8 cellular contexts compared by ENCODE assay signal in genomic region chr17:81870978-81871386, GRCh38. TPM values are rescaled to one million over a fixed set of nuclear protein-coding genes. Genes with fewer than 3 reads are reported as not detected.
A peak's percentile ranks its signal among the peaks of the same experiment; 100 is the strongest.
DNase-seq lines count a peak whose midpoint lies in the region; ATAC-seq, FAIRE-seq and TF ChIP-seq lines count a peak whose summit lies in the region.

Gene ARHGDIA, minus strand, starts transcription at chr17:81871337. Its CDS starts 1,407 bp downstream, at chr17:81869930.

- peak; percentile 44 for ATAC-seq in HG03460 (IDR thresholded peaks at IDR 0.05; ENCODE audit: unreplicated experiment)

- peaks cover 27% of the 10 kb centered on the region for H3K79me2 ChIP-seq in keratinocyte (ENCODE audit: control insufficient read depth, insufficient read depth, low read length)

- no peak for TF ChIP-seq POLR2A in GM12892 (IDR thresholded peaks at IDR 0.05; ENCODE audit: low read depth, low read length)

- no peak for FAIRE-seq in keratinocyte (lab: Jason Lieb, UNC)
- no peak for FAIRE-seq in GM12892 (lab: Jason Lieb, UNC)

- peaks cover 3% of the 10 kb centered on the region for H3K9me1 ChIP-seq in keratinocyte (ENCODE audit: control insufficient read depth, extremely low read depth, insufficient read depth, low read length)

- no peaks in the 10 kb centered on the region for H3K27me3 Mint-ChIP-seq in stimulated activated naive CD8-positive, alpha-beta T cell treated with anti-CD3 and anti-CD28 coated beads, Interleukin-15, Interleukin-2, amounts not matched to agents 100 ng/mL and 50 ng/mL, for 24 hours

- H3K4me3 Mint-ChIP-seq in stimulated activated naive CD8-positive, alpha-beta T cell treated with anti-CD3 and anti-CD28 coated beads, Interleukin-15, Interleukin-2, amounts not matched to agents 100 ng/mL and 50 ng/mL, for 24 hours, result peak within 1 kb of the TSS; percentile 91

- H3K27me3 ChIP-seq in keratinocyte (ENCODE audit: control insufficient read depth, extremely low read depth, insufficient read depth, low read length), result no peaks in the 10 kb centered on the region

- H3K36me3 ChIP-seq in keratinocyte (ENCODE audit: control insufficient read depth in 2 of 2, extremely low read depth in 1 of 2, insufficient read depth in 2 of 2, low read length in 2 of 2), result peaks cover 6 to 16% of the 10 kb centered on the region in 2 experiments

- H3K27ac Mint-ChIP-seq in stimulated activated naive CD8-positive, alpha-beta T cell treated with anti-CD3 and anti-CD28 coated beads, Interleukin-15, Interleukin-2, amounts not matched to agents 100 ng/mL and 50 ng/mL, for 24 hours, result peak within 1 kb of the TSS; percentile 95

- peaks cover 23% of the 10 kb centered on the region for H3K36me3 Mint-ChIP-seq in stimulated activated naive CD8-positive, alpha-beta T cell treated with anti-CD3 and anti-CD28 coated beads, Interleukin-15, Interleukin-2, amounts not matched to agents 100 ng/mL and 50 ng/mL, for 24 hours (ENCODE audit: low read depth)

- H3K27ac ChIP-seq in keratinocyte (ENCODE audit: control insufficient read depth, insufficient read depth, low read length), result peak within 1 kb of the TSS; percentile 94

- H3K9ac ChIP-seq in keratinocyte (ENCODE audit: control insufficient read depth, extremely low read depth, insufficient read depth, low read length), result peak within 1 kb of the TSS; percentile 97

- peaks cover 8% of the 10 kb centered on the region for H4K20me1 ChIP-seq in keratinocyte (ENCODE audit: control insufficient read depth, extremely low read depth, insufficient read depth, low read length)

- peak within 1 kb of the TSS; percentile 88 for H2AFZ ChIP-seq in keratinocyte (ENCODE audit: control insufficient read depth, low read length)

- no peaks in the 10 kb centered on the region for H3K9me3 ChIP-seq in keratinocyte (ENCODE audit: control insufficient read depth, low read depth, low read length)

- DNase-seq in activated CD8-positive, alpha-beta memory T cell treated with anti-CD3 and anti-CD28 coated beads, Interleukin-2, amount 50 U/mL, for 48 hours, result no peak
- no peak for DNase-seq in astrocyte of the spinal cord (ENCODE audit: low read depth, low spot score)
- no peak for DNase-seq in keratinocyte (ENCODE audit: low read depth, low spot score)
- DNase-seq in GM12892 (ENCODE audit: insufficient read length), result no peak
- DNase-seq in T-helper 9 cell, result no peak

- H3K9me3 Mint-ChIP-seq in stimulated activated naive CD8-positive, alpha-beta T cell treated with anti-CD3 and anti-CD28 coated beads, Interleukin-15, Interleukin-2, amounts not matched to agents 100 ng/mL and 50 ng/mL, for 24 hours, result no peaks in the 10 kb centered on the region

- in situ Hi-C loops in astrocyte of the spinal cord (cut with HindIII; ENCODE audit: low sequenced_read_pairs), result no loop called here

- peaks cover 58% of the 10 kb centered on the region for H3K4me1 Mint-ChIP-seq in stimulated activated naive CD8-positive, alpha-beta T cell treated with anti-CD3 and anti-CD28 coated beads, Interleukin-15, Interleukin-2, amounts not matched to agents 100 ng/mL and 50 ng/mL, for 24 hours (ENCODE audit: low read depth)

- POLR2A ChIA-PET in activated CD8-positive, alpha-beta memory T cell treated with anti-CD3 and anti-CD28 coated beads for 36 hours (lab: Charles Lee), result interaction anchor here (1.0 to 3.3 kb wide), 4 partner anchors 10 to 55 kb away, joined by 3 to 28 read pairs (median 12); partner anchors contain the start of genes MCRIP1 and P4HB

- H3K4me1 ChIP-seq in keratinocyte (ENCODE audit: control insufficient read depth, extremely low read depth, insufficient read depth, low read length), result peaks cover 30% of the 10 kb centered on the region

- TF ChIP-seq CTCF in astrocyte of the spinal cord (IDR thresholded peaks at IDR 0.05; ENCODE audit: low read depth, low read length) (no peak), keratinocyte (optimal IDR thresholded peaks at IDR 0.05 in 1 of 3, IDR thresholded peaks at IDR 0.05 in 1 of 3, conservative IDR thresholded peaks at IDR 0.05 in 1 of 3; ENCODE audit: extremely low read depth in 1 of 3, insufficient read depth in 2 of 3, low read length in 3 of 3) (no peak)

- H3K4me2 ChIP-seq in keratinocyte (ENCODE audit: control insufficient read depth, extremely low read depth, insufficient read depth, low read depth, low read length), result peak within 1 kb of the TSS; percentile 94

- dilution Hi-C loops in keratinocyte (cut with MboI; ENCODE audit: extremely low pct_ligation_motif_present, low sequenced_read_pairs), result no loop called here

- peak within 1 kb of the TSS; percentile 81 for H3K4me3 ChIP-seq in astrocyte of the spinal cord (ENCODE audit: low read depth, low read length)
- peak within 1 kb of the TSS; percentile 79 to 94 (median 91) for H3K4me3 ChIP-seq in keratinocyte (ENCODE audit: control insufficient read depth in 2 of 3, extremely low read depth in 1 of 3, insufficient read depth in 2 of 3, low read depth in 1 of 3, low read length in 3 of 3)

- CTCF ChIA-PET in activated CD8-positive, alpha-beta memory T cell treated with anti-CD3 and anti-CD28 coated beads for 36 hours (lab: Charles Lee), result interaction anchor here (1.0 to 1.3 kb wide), 2 partner anchors 9 to 151 kb away, joined by 3 read pairs; no protein-coding TSS in a partner anchor

RNA-seq across cellular contexts. Expression of gene ARHGDIA, which starts in this region (rescaled TPM):
- total RNA-seq in activated CD8-positive, alpha-beta memory T cell treated with anti-CD3 and anti-CD28 coated beads for 36 hours, result 100 to 1,000 TPM; 669 to 688 TPM
- 51.7 to 280 TPM (median 65.7 TPM) in 3 replicates for polyA plus RNA-seq in keratinocyte
- 177 TPM for polyA plus RNA-seq in keratinocyte (2011; ENCODE audit: low read depth)
- polyA plus RNA-seq in keratinocyte (2011; cell fraction: cytosol; rRNA removed), result 79.2 and 173 TPM in 2 replicates
- 192 and 235 TPM in 2 replicates for polyA plus RNA-seq in keratinocyte (2011; cell fraction: nucleus; rRNA removed)
- 180 and 708 TPM in 2 replicates for polyA plus RNA-seq in keratinocyte (2012; ENCODE audit: low replicate concordance)
- 26.6 to 165 TPM (median 38.6 TPM) in 3 replicates for polyA minus RNA-seq in keratinocyte
- polyA minus RNA-seq in keratinocyte (2011; cell fraction: cytosol; rRNA and poly(A)+ RNA removed), result 263 TPM
- 52.4 and 54.8 TPM in 2 replicates for polyA minus RNA-seq in keratinocyte (2011; cell fraction: nucleus; rRNA and poly(A)+ RNA removed)
- 97.5 TPM for polyA plus RNA-seq in GM12892 (2012; ENCODE audit: missing spikeins)
